In the genomic region with DNA sequence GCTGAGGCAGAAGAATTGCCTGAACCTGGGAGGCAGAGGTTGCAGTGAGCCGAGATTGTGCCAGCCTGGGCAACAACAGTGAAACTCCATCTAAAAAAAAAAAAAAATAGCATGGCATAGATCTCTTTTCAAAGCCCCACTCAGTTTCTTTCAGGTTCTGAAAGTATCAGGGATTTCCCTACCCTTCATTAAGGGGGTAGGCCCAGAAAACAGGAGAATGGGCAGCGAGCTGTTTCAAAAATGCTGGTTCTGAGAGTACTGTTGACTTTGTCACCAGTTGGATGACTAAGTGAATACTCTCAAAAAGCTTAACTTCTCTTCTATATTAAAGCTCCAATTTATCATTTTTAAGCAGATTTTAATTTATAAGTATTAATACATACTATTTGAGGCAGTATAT, we compare ENCODE assay signal across 1 cellular context.
TF ChIP-seq lines count a peak whose summit lies in the region.

No MANE protein-coding gene starts in this region.

TF ChIP-seq in GM12878, 131 proteins besides CTCF, POLR2A, EP300 and RAD21 (continued from another document):
- TF ChIP-seq, protein P1, sequence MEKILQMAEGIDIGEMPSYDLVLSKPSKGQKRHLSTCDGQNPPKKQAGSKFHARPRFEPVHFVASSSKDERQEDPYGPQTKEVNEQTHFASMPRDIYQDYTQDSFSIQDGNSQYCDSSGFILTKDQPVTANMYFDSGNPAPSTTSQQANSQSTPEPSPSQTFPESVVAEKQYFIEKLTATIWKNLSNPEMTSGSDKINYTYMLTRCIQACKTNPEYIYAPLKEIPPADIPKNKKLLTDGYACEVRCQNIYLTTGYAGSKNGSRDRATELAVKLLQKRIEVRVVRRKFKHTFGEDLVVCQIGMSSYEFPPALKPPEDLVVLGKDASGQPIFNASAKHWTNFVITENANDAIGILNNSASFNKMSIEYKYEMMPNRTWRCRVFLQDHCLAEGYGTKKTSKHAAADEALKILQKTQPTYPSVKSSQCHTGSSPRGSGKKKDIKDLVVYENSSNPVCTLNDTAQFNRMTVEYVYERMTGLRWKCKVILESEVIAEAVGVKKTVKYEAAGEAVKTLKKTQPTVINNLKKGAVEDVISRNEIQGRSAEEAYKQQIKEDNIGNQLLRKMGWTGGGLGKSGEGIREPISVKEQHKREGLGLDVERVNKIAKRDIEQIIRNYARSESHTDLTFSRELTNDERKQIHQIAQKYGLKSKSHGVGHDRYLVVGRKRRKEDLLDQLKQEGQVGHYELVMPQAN (conservative IDR thresholded peaks at IDR 0.05), result no peak
- TF ChIP-seq SMAD5 (IDR thresholded peaks at IDR 0.05; ENCODE audit: low read depth) (no peak), ZNF207 (IDR thresholded peaks at IDR 0.05; ENCODE audit: borderline replicate concordance) (no peak), NFXL1 (IDR thresholded peaks at IDR 0.05; ENCODE audit: borderline replicate concordance) (no peak), ETV6 (conservative IDR thresholded peaks at IDR 0.05 in 1 of 2, IDR thresholded peaks at IDR 0.05 in 1 of 2; ENCODE audit: borderline replicate concordance in 1 of 2, low read depth in 1 of 2) (no peak), SUPT20H (IDR thresholded peaks at IDR 0.05; ENCODE audit: borderline replicate concordance, control insufficient read depth, low read depth, low read length) (no peak), IRF3 (IDR thresholded peaks at IDR 0.05) (no peak), EED (IDR thresholded peaks at IDR 0.05; ENCODE audit: low read depth) (no peak), MAX (IDR thresholded peaks at IDR 0.05; ENCODE audit: low read depth, low read length) (no peak), RFX5 (IDR thresholded peaks at IDR 0.05; ENCODE audit: low read depth, low read length) (no peak), SREBF2 (IDR thresholded peaks at IDR 0.05; ENCODE audit: low read length) (no peak), TARDBP (IDR thresholded peaks at IDR 0.05; ENCODE audit: borderline replicate concordance) (no peak), ATF7 (IDR thresholded peaks at IDR 0.05; ENCODE audit: low read depth) (no peak), NBN (IDR thresholded peaks at IDR 0.05) (no peak), CHD2 (IDR thresholded peaks at IDR 0.05; ENCODE audit: borderline replicate concordance, low read depth, low read length) (no peak)
- TF ChIP-seq, protein P2, sequence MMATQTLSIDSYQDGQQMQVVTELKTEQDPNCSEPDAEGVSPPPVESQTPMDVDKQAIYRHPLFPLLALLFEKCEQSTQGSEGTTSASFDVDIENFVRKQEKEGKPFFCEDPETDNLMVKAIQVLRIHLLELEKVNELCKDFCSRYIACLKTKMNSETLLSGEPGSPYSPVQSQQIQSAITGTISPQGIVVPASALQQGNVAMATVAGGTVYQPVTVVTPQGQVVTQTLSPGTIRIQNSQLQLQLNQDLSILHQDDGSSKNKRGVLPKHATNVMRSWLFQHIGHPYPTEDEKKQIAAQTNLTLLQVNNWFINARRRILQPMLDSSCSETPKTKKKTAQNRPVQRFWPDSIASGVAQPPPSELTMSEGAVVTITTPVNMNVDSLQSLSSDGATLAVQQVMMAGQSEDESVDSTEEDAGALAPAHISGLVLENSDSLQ (IDR thresholded peaks at IDR 0.05), result no peak
- TF ChIP-seq, protein P3, sequence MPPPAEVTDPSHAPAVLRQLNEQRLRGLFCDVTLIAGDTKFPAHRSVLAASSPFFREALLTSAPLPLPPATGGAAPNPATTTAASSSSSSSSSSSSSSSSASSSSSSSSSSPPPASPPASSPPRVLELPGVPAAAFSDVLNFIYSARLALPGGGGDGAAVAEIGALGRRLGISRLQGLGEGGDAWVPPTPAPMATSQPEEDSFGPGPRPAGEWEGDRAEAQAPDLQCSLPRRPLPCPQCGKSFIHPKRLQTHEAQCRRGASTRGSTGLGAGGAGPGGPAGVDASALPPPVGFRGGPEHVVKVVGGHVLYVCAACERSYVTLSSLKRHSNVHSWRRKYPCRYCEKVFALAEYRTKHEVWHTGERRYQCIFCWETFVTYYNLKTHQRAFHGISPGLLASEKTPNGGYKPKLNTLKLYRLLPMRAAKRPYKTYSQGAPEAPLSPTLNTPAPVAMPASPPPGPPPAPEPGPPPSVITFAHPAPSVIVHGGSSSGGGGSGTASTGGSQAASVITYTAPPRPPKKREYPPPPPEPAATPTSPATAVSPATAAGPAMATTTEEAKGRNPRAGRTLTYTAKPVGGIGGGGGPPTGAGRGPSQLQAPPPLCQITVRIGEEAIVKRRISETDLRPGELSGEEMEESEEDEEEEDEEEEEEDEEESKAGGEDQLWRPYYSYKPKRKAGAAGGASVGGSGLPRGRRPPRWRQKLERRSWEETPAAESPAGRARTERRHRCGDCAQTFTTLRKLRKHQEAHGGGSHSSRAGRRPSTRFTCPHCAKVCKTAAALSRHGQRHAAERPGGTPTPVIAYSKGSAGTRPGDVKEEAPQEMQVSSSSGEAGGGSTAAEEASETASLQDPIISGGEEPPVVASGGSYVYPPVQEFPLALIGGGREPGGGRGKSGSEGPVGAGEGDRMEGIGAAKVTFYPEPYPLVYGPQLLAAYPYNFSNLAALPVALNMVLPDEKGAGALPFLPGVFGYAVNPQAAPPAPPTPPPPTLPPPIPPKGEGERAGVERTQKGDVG (CRISPR knock-in tag; IDR thresholded peaks at IDR 0.05), result no peak
- TF ChIP-seq, protein P4, sequence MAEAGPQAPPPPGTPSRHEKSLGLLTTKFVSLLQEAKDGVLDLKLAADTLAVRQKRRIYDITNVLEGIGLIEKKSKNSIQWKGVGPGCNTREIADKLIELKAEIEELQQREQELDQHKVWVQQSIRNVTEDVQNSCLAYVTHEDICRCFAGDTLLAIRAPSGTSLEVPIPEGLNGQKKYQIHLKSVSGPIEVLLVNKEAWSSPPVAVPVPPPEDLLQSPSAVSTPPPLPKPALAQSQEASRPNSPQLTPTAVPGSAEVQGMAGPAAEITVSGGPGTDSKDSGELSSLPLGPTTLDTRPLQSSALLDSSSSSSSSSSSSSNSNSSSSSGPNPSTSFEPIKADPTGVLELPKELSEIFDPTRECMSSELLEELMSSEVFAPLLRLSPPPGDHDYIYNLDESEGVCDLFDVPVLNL (IDR thresholded peaks at IDR 0.05; ENCODE audit: low read depth, low read length), result no peak
